ENCODE assay signal across 19 cellular contexts in the genomic region with DNA sequence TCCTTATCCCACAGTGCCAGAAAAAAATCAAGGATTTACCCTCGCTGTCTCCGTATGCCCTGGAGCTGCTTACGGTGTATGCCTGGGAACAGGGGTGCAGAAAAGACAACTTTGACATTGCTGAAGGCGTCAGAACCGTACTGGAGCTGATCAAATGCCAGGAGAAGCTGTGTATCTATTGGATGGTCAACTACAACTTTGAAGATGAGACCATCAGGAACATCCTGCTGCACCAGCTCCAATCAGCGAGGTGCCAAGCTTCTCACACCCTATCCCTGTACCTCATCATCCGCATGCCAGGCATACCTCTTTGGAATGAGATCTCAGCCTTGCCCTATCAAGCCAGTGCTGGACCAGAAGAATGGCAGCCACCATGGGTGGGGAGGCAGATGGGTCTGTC. TPM values are rescaled to one million over a fixed set of nuclear protein-coding genes. Genes with fewer than 3 reads are reported as not detected.
DNase-seq lines count a peak whose midpoint lies in the region; ATAC-seq and TF ChIP-seq lines count a peak whose summit lies in the region.
"Had no signal": no experiment of that assay in that cellular context is flagged by ENCODE, and none has a peak within 500 bp of the region (broad histone marks: within the 10 kb centered on the region; RNA-seq: fewer than 3 reads in every experiment).

No MANE protein-coding gene starts in this region.

- DNase-seq in activated naive CD4-positive, alpha-beta T cell treated with Interleukin-2 at 50 U/mL for 16 hours, result no peak
- DNase-seq in neuronal stem cell (ENCODE audit: low spot score) (no peak), vagina (ENCODE audit: extremely low spot score in 2 of 2) (peak; percentile 34 to 56), ecto neural progenitor cell (ENCODE audit: low spot score) (no peak)
- DNase-seq: ACHN; C1 segment of cervical spinal cord; CD4-positive, alpha-beta memory T cell; COR-L47; DMS153; DMS79 treated with DMSO at 0.1 percent for 48 hours; GDM1; GOT3; HCEC 1CT; HFFc6 had no signal

- no peak overlapping the region for H4K91ac ChIP-seq in neuronal stem cell (ENCODE audit: low read depth, low read length, poor library complexity)

- peaks cover 26% of the 10 kb centered on the region for H3K36me3 Mint-ChIP-seq in activated naive CD4-positive, alpha-beta T cell treated with anti-CD3 and anti-CD28 coated beads, Interleukin-2, amount 50 U/mL, for 24 hours

- no peak overlapping the region for H2BK15ac ChIP-seq in neuronal stem cell (ENCODE audit: low read length)

- H3K9me3 ChIP-seq in OCI-LY1 (ENCODE audit: low read length), result peaks cover 12% of the 10 kb centered on the region
- H3K9me3 ChIP-seq in neuronal stem cell (replicated peaks in 1 of 2; ENCODE audit: control insufficient read depth in 2 of 2, insufficient read depth in 1 of 2, low read depth in 1 of 2, low read length in 2 of 2), result peaks cover 0 to 10% of the 10 kb centered on the region in 2 donors
- H3K9me3 ChIP-seq in vagina, result no peaks in the 10 kb centered on the region

- no peak overlapping the region for H2BK120ac ChIP-seq in neuronal stem cell (ENCODE audit: low read depth, low read length)

- H3K4me1 Mint-ChIP-seq in activated naive CD4-positive, alpha-beta T cell treated with anti-CD3 and anti-CD28 coated beads, Interleukin-2, amount 50 U/mL, for 24 hours, result peaks cover 18% of the 10 kb centered on the region

- H3K9ac ChIP-seq in OCI-LY1 (ENCODE audit: low read length) (no peak overlapping the region), neuronal stem cell (ENCODE audit: low read depth, low read length, poor library complexity) (no peak overlapping the region)

- H3K4me3 Mint-ChIP-seq in activated naive CD4-positive, alpha-beta T cell treated with anti-CD3 and anti-CD28 coated beads, Interleukin-2, amount 50 U/mL, for 24 hours, result no peak overlapping the region
- H3K4me3 Mint-ChIP-seq: CD4-positive, alpha-beta memory T cell; HFFc6 had no signal

- no peaks in the 10 kb centered on the region for H3K9me2 ChIP-seq in OCI-LY1 (ENCODE audit: low read depth, low read length)

- no peak overlapping the region for H3K4me2 ChIP-seq in OCI-LY1 (ENCODE audit: low read length)
- H3K4me2 ChIP-seq in neuronal stem cell (ENCODE audit: insufficient read depth, low read length, poor library complexity, severe bottlenecking), result no peak overlapping the region

- no peak overlapping the region for H3K18ac ChIP-seq in neuronal stem cell (ENCODE audit: low read length)

- H2AK5ac ChIP-seq in neuronal stem cell (ENCODE audit: low read depth, low read length), result no peak overlapping the region

- H4K20me1 ChIP-seq in OCI-LY1 (ENCODE audit: insufficient read depth, low read length), result no peaks in the 10 kb centered on the region

- intact Hi-C loops in vagina (cut with DNase I), result no loop called here

- H3K4me1 ChIP-seq in OCI-LY1 (ENCODE audit: insufficient read depth, low read length, severe bottlenecking) (peaks cover 28% of the 10 kb centered on the region), neuronal stem cell (ENCODE audit: control insufficient read depth in 2 of 2, insufficient read depth in 1 of 2, low read depth in 1 of 2, low read length in 2 of 2) (peaks cover 0 to 2% of the 10 kb centered on the region in 2 donors), vagina (no peaks in the 10 kb centered on the region)

- peaks cover 3% of the 10 kb centered on the region for H3K79me1 ChIP-seq in neuronal stem cell (ENCODE audit: low read depth, low read length)

- H3K27ac ChIP-seq in OCI-LY1 (ENCODE audit: low read depth, low read length, poor library complexity, severe bottlenecking) (peak overlapping the region; percentile 96), neuronal stem cell (replicated peaks; ENCODE audit: low read length) (no peak overlapping the region), vagina (no peak overlapping the region)
- H3K27ac ChIP-seq: HL-60 had no signal

- no peak overlapping the region for H4K8ac ChIP-seq in neuronal stem cell (ENCODE audit: low read depth, low read length)

- no peak for TF ChIP-seq CTCF in OCI-LY1 (IDR thresholded peaks at IDR 0.05; ENCODE audit: low read length)
- no peak for TF ChIP-seq CTCF in vagina (IDR thresholded peaks at IDR 0.05)

- H3K4ac ChIP-seq in neuronal stem cell (ENCODE audit: low read length), result peak overlapping the region; percentile 15

- H2BK5ac ChIP-seq in neuronal stem cell (ENCODE audit: low read length), result no peak overlapping the region

- H2BK12ac ChIP-seq in neuronal stem cell (ENCODE audit: low read length), result no peak overlapping the region

- peak overlapping the region; percentile 10 for H3K23ac ChIP-seq in neuronal stem cell (ENCODE audit: low read depth, low read length, poor library complexity)

- no peaks in the 10 kb centered on the region for H3K27me3 Mint-ChIP-seq in activated naive CD4-positive, alpha-beta T cell treated with anti-CD3 and anti-CD28 coated beads, Interleukin-2, amount 50 U/mL, for 24 hours
- H3K27me3 Mint-ChIP-seq: CD4-positive, alpha-beta memory T cell had no signal

- no peak for TF ChIP-seq POLR2A in vagina (IDR thresholded peaks at IDR 0.05)

- H3F3A ChIP-seq in OCI-LY1 (ENCODE audit: insufficient read depth, low read length), result 0 out of 2 replicates have a peak, but pooled peaks cover 4% of the 10 kb centered on the region

- H3K27me3 ChIP-seq in OCI-LY1 (ENCODE audit: insufficient read depth, low read length), result no peaks in the 10 kb centered on the region
- peaks cover 0 to 3% (median 2%) of the 10 kb centered on the region in 3 experiments for H3K27me3 ChIP-seq in neuronal stem cell (ENCODE audit: control insufficient read depth in 3 of 3, insufficient read depth in 3 of 3, low read depth in 1 of 3, low read length in 3 of 3)
- no peaks in the 10 kb centered on the region for H3K27me3 ChIP-seq in vagina

- H3K4me3 ChIP-seq in OCI-LY1 (ENCODE audit: low read depth, low read length, poor library complexity, severe bottlenecking) (no peak overlapping the region), neuronal stem cell (ENCODE audit: low read length in 2 of 2) (no peak overlapping the region), vagina (no peak overlapping the region)

- H3K36me3 ChIP-seq in OCI-LY1 (ENCODE audit: insufficient read depth, low read length) (peaks cover 19% of the 10 kb centered on the region), neuronal stem cell (replicated peaks in 1 of 2; ENCODE audit: control insufficient read depth in 2 of 2, insufficient read depth in 2 of 2, low read length in 2 of 2) (peaks cover 0 to 2% of the 10 kb centered on the region in 2 donors), vagina (peaks cover 0 to 39% of the 10 kb centered on the region in 2 donors)

- no peaks in the 10 kb centered on the region for H3K79me2 ChIP-seq in OCI-LY1 (ENCODE audit: insufficient read depth, low read length)

- no peak for ATAC-seq in GM21786 (IDR thresholded peaks at IDR 0.05; ENCODE audit: unreplicated experiment)
- ATAC-seq in GM19455 (IDR thresholded peaks at IDR 0.05; ENCODE audit: unreplicated experiment), result no peak

- no CpG with 5 or more reads among the region's 7 CpGs for WGBS in neuronal stem cell (ENCODE audit: extremely low coverage in 2 of 2, insufficient read length in 2 of 2, insufficient replicate concordance in 1 of 2), 2 donors

- H3K14ac ChIP-seq in neuronal stem cell (ENCODE audit: low read length), result no peak overlapping the region

- H3K27ac Mint-ChIP-seq in activated naive CD4-positive, alpha-beta T cell treated with anti-CD3 and anti-CD28 coated beads, Interleukin-2, amount 50 U/mL, for 24 hours, result peak overlapping the region; percentile 32
- H3K27ac Mint-ChIP-seq: HFFc6 had no signal

- H2AFZ ChIP-seq in OCI-LY1 (ENCODE audit: low read length), result no peak overlapping the region
- H2AFZ ChIP-seq in neuronal stem cell (ENCODE audit: low read length), result no peak overlapping the region

- H3K9me3 Mint-ChIP-seq in activated naive CD4-positive, alpha-beta T cell treated with anti-CD3 and anti-CD28 coated beads, Interleukin-2, amount 50 U/mL, for 24 hours, result no peaks in the 10 kb centered on the region
- H3K9me3 Mint-ChIP-seq: HFFc6 had no signal

RNA-seq across cellular contexts. Expression of a gene that starts 19.2 kb away (rescaled TPM):
- polyA plus RNA-seq in neuronal stem cell (2013, experiment 1 of 2), result 0.01 TPM
- polyA plus RNA-seq in neuronal stem cell (2013, experiment 2 of 2), result not detected
- total RNA-seq in vagina, result 14.0 TPM

RNA-seq across cellular contexts. Expression of a gene that starts 59.0 kb away (rescaled TPM):
- polyA plus RNA-seq in neuronal stem cell (2013, experiment 1 of 2), result 8.5 TPM
- 8.4 TPM for polyA plus RNA-seq in neuronal stem cell (2013, experiment 2 of 2)
- 8.3 TPM for total RNA-seq in vagina
- total RNA-seq: HFFc6 had no signal

RNA-seq across cellular contexts. Expression of a gene that starts 59.2 kb away (rescaled TPM):
- 0.01 TPM for polyA plus RNA-seq in neuronal stem cell (2013, experiment 1 of 2)
- polyA plus RNA-seq in neuronal stem cell (2013, experiment 2 of 2), result 0.03 TPM
- 20.1 TPM for total RNA-seq in vagina

Comparison
In these comparisons a context has a peak if more than half of its experiments do, and no peak if none do; other contexts are left out.
1. DNase-seq: peak in vagina (2 of 2); none in activated naive CD4-positive, alpha-beta T cell treated with Interleukin-2 at 50 U/mL for 16 hours (single experiment), neuronal stem cell (single experiment) and ecto neural progenitor cell (single experiment).